In genomic region chr6:163416640-163417253, GRCh38 we compare ENCODE assay signal across 1 cellular context.
TF ChIP-seq lines count a peak whose summit lies in the region.

No MANE protein-coding gene starts in this region.

TF ChIP-seq in HepG2, 621 proteins besides CTCF, POLR2A, EP300 and RAD21 (continued from another document and continues in another):
- TF ChIP-seq ZBTB4 (CRISPR knock-in tag; IDR thresholded peaks at IDR 0.05; ENCODE audit: borderline replicate concordance): no peak
- TF ChIP-seq ARID4A (CRISPR knock-in tag; IDR thresholded peaks at IDR 0.05; ENCODE audit: borderline replicate concordance): 0 out of 2 replicates have a peak, but pooled peaks have one; percentile 12
- TF ChIP-seq ZNF720 (CRISPR knock-in tag; IDR thresholded peaks at IDR 0.05): no peak
- peak; percentile 38; the same call in 1 of the 2 replicates for TF ChIP-seq THAP11 (CRISPR knock-in tag; IDR thresholded peaks at IDR 0.05)
- TF ChIP-seq POGZ (CRISPR knock-in tag; IDR thresholded peaks at IDR 0.05): peak; percentile 41; the same call in 1 of the 2 replicates
- TF ChIP-seq ZNF362 (CRISPR knock-in tag; IDR thresholded peaks at IDR 0.05; ENCODE audit: borderline replicate concordance): peak; percentile 97
- no peak for TF ChIP-seq ZBTB38 (CRISPR knock-in tag; IDR thresholded peaks at IDR 0.05)
- 0 out of 2 replicates have a peak, but pooled peaks have one; percentile 45 for TF ChIP-seq MIER3 (CRISPR knock-in tag; IDR thresholded peaks at IDR 0.05; ENCODE audit: borderline replicate concordance)
- no peak for TF ChIP-seq LBX2 (CRISPR knock-in tag; IDR thresholded peaks at IDR 0.05; ENCODE audit: borderline replicate concordance)
- TF ChIP-seq RELA (CRISPR knock-in tag; IDR thresholded peaks at IDR 0.05): no peak
- TF ChIP-seq HMGXB4 (CRISPR knock-in tag; IDR thresholded peaks at IDR 0.05; ENCODE audit: borderline replicate concordance in 1 of 2, low read depth in 1 of 2): peak in 1 of 2 experiments; percentile 55; a peak in 1 of 4 replicates
- no peak for TF ChIP-seq CCDC6 (CRISPR knock-in tag; IDR thresholded peaks at IDR 0.05)
- peak; percentile 47; the same call in 1 of the 2 replicates for TF ChIP-seq LCORL (IDR thresholded peaks at IDR 0.05)
- peak; percentile 23; the same call in 1 of the 2 replicates for TF ChIP-seq LCORL (CRISPR knock-in tag; IDR thresholded peaks at IDR 0.05)
- peak; percentile 11; the same call in 1 of the 2 replicates for TF ChIP-seq PATZ1 (CRISPR knock-in tag; IDR thresholded peaks at IDR 0.05)
- TF ChIP-seq ARID5B (CRISPR knock-in tag; IDR thresholded peaks at IDR 0.05): peak; percentile 49; the same call in 1 of the 2 replicates
- TF ChIP-seq ZNF747 (CRISPR knock-in tag; IDR thresholded peaks at IDR 0.05; ENCODE audit: borderline replicate concordance): peak; percentile 52; the same call in 1 of the 2 replicates
- TF ChIP-seq EZH2 (conservative IDR thresholded peaks at IDR 0.05; ENCODE audit: low read depth, low read length): no peak
- TF ChIP-seq ZNF790 (CRISPR knock-in tag; IDR thresholded peaks at IDR 0.05; ENCODE audit: borderline replicate concordance): no peak
- TF ChIP-seq HOMEZ (CRISPR knock-in tag; IDR thresholded peaks at IDR 0.05; ENCODE audit: low read depth): peak; percentile 20; the same call in 1 of the 2 replicates
- TF ChIP-seq SPEN (CRISPR knock-in tag; IDR thresholded peaks at IDR 0.05; ENCODE audit: low read depth): no peak
- TF ChIP-seq ZNF354B (CRISPR knock-in tag; IDR thresholded peaks at IDR 0.05): no peak
- TF ChIP-seq CREB1 (IDR thresholded peaks at IDR 0.05): peak; percentile 62
- TF ChIP-seq CREB1 (CRISPR knock-in tag; IDR thresholded peaks at IDR 0.05): peak; percentile 37; the same call in 1 of the 2 replicates
- TF ChIP-seq MYNN (CRISPR knock-in tag; IDR thresholded peaks at IDR 0.05; ENCODE audit: low read depth): no peak
- no peak for TF ChIP-seq NFRKB (IDR thresholded peaks at IDR 0.05)
- TF ChIP-seq NCOR1 (IDR thresholded peaks at IDR 0.05; ENCODE audit: borderline replicate concordance, low read length): no peak
- no peak for TF ChIP-seq ZNF619 (CRISPR knock-in tag; IDR thresholded peaks at IDR 0.05)
- peak; percentile 6; the same call in 1 of the 2 replicates for TF ChIP-seq CEBPG (CRISPR knock-in tag; IDR thresholded peaks at IDR 0.05)
- no peak for TF ChIP-seq ZNF574 (CRISPR knock-in tag; IDR thresholded peaks at IDR 0.05)
- peak; percentile 25; the same call in 1 of the 2 replicates for TF ChIP-seq IRF2 (CRISPR knock-in tag; IDR thresholded peaks at IDR 0.05)
- no peak for TF ChIP-seq MXI1 (IDR thresholded peaks at IDR 0.05; ENCODE audit: borderline replicate concordance, low read depth, low read length)
- TF ChIP-seq PHF8 (CRISPR knock-in tag; IDR thresholded peaks at IDR 0.05): no peak
- TF ChIP-seq KLF9 (CRISPR knock-in tag; IDR thresholded peaks at IDR 0.05; ENCODE audit: low read depth): peak; percentile 24; the same call in 1 of the 2 replicates
- no peak for TF ChIP-seq TCF7L2 (IDR thresholded peaks at IDR 0.05; ENCODE audit: low read depth, low read length)
- no peak for TF ChIP-seq MEIS1 (CRISPR knock-in tag; IDR thresholded peaks at IDR 0.05; ENCODE audit: borderline replicate concordance)
